Comparison of ENCODE assay signal across 24 cellular contexts in genomic region chr12:53866727-53867126, GRCh38.
"Had no signal": no experiment of that assay in that cellular context is flagged by ENCODE, and none has a peak within 500 bp of the region (broad histone marks: within the 10 kb centered on the region; RNA-seq: fewer than 3 reads in every experiment).

No MANE protein-coding gene starts in this region.

- H3K27ac ChIP-seq: left ventricle myocardium inferior, neural progenitor cell, neutrophil, ovary, right atrium auricular region, right lobe of liver, tibial nerve, uterus had no signal

- ATAC-seq: natural killer cell; right lobe of liver; stimulated activated naive CD8-positive, alpha-beta T cell treated with anti-CD3 and anti-CD28 coated beads, Interleukin-15, amount 100 ng/mL, for 72 hours had no signal

- H3K4me1 ChIP-seq: left ventricle myocardium inferior, neural progenitor cell, right atrium auricular region, right lobe of liver, uterus had no signal

- FAIRE-seq: islet of Langerhans had no signal

- H3K9me3 ChIP-seq: left ventricle myocardium inferior, neutrophil, ovary, right atrium auricular region, right lobe of liver, tibial nerve, uterus had no signal

- DNase-seq: hypothalamus; immature natural killer cell; left ventricle myocardium inferior; mesendoderm; naive B cell; natural killer cell; nephron progenitor cell; ovary; right lobe of liver; stimulated activated CD4-positive, alpha-beta T cell treated with anti-CD3 and anti-CD28 coated beads, Interleukin-1b, Interleukin-23, amount 100 ng/mL, for 48 hours; stimulated activated CD4-positive, alpha-beta T cell treated with anti-CD3 and anti-CD28 coated beads, Interleukin-2, amount 100 ng/mL, for 48 hours; stimulated activated CD4-positive, alpha-beta T cell treated with anti-CD3 and anti-CD28 coated beads, Interleukin-4, amount 100 ng/mL, for 4 hours; stimulated activated CD8-positive, alpha-beta memory T cell treated with anti-CD3 and anti-CD28 coated beads, Interleukin-4, amount 100 ng/mL, for 48 hours; stimulated activated naive CD4-positive, alpha-beta T cell treated with Interleukin-2 at 50 U/mL for 16 hours; stimulated activated naive CD8-positive, alpha-beta T cell treated with anti-CD3 and anti-CD28 coated beads, Interleukin-15, amount 100 ng/mL, for 72 hours; substantia nigra; uterus had no signal

- H3K4me2 ChIP-seq: neural progenitor cell, smooth muscle cell had no signal

- H3K4me3 ChIP-seq: left ventricle myocardium inferior, lung, neural progenitor cell, ovary, right atrium auricular region, right lobe of liver, smooth muscle cell, tibial nerve, uterus had no signal
